In genomic region chr19:51448745-51449093, GRCh38 we compare ENCODE assay signal across 1 cellular context.
TF ChIP-seq lines count a peak whose summit lies in the region.

No MANE protein-coding gene starts in this region.

TF ChIP-seq in K562, 482 proteins besides CTCF, POLR2A, EP300 and RAD21 (continued from another document):
- TF ChIP-seq RERE (CRISPR knock-in tag; IDR thresholded peaks at IDR 0.05; ENCODE audit: borderline replicate concordance), result no peak
- TF ChIP-seq ZNF133 (CRISPR knock-in tag; IDR thresholded peaks at IDR 0.05), result no peak
- no peak for TF ChIP-seq HNRNPUL1 (IDR thresholded peaks at IDR 0.05; ENCODE audit: low read length)
- TF ChIP-seq MAFF (IDR thresholded peaks at IDR 0.05; ENCODE audit: low read length), result peak; percentile 1; the same call in 1 of the 2 replicates
- TF ChIP-seq NFE2 (IDR thresholded peaks at IDR 0.05; ENCODE audit: low read depth), result peak; percentile 18; the same call in 1 of the 2 replicates
- TF ChIP-seq TFE3 (CRISPR knock-in tag; IDR thresholded peaks at IDR 0.05), result peak; percentile 4; the same call in 1 of the 2 replicates
- TF ChIP-seq C11orf30 (IDR thresholded peaks at IDR 0.05; ENCODE audit: low read depth), result no peak
- TF ChIP-seq TRIM24 (IDR thresholded peaks at IDR 0.05), result 0 out of 4 replicates have a peak, but pooled peaks of 1 of the 2 experiments have one; percentile 12
TF ChIP-seq in K562: peak in this region for 19.
